ENCODE assay signal across 2 cellular contexts in the genomic region with DNA sequence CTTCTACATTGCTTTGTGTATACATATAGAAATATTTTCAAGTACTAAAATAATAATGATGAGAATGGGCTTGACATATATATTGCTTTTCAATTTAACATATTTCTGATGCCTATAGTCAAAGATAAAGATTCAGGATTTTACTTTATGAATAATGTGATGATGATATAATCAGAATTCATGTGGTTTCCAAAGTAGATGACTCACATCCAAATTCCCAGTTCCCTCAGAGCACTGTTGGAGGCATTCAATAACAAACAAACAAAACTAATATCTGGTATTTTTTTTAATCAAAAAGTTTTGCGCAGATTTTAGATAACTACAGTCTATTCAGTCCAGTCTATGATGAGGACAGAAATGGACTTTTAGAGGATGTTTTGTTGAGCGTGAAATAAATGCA.
TF ChIP-seq lines count a peak whose summit lies in the region.

No MANE protein-coding gene starts in this region.

TF ChIP-seq in SK-N-SH treated with all-trans-retinoic acid at 6 μM for 48 hours, 23 proteins besides CTCF, POLR2A, EP300 and RAD21:
- TF ChIP-seq, protein P1, sequence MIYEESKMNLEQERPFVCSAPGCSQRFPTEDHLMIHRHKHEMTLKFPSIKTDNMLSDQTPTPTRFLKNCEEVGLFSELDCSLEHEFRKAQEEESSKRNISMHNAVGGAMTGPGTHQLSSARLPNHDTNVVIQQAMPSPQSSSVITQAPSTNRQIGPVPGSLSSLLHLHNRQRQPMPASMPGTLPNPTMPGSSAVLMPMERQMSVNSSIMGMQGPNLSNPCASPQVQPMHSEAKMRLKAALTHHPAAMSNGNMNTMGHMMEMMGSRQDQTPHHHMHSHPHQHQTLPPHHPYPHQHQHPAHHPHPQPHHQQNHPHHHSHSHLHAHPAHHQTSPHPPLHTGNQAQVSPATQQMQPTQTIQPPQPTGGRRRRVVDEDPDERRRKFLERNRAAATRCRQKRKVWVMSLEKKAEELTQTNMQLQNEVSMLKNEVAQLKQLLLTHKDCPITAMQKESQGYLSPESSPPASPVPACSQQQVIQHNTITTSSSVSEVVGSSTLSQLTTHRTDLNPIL (CRISPR knock-in tag; IDR thresholded peaks at IDR 0.05; ENCODE audit: low read depth), result no peak
- TF ChIP-seq, protein P2, sequence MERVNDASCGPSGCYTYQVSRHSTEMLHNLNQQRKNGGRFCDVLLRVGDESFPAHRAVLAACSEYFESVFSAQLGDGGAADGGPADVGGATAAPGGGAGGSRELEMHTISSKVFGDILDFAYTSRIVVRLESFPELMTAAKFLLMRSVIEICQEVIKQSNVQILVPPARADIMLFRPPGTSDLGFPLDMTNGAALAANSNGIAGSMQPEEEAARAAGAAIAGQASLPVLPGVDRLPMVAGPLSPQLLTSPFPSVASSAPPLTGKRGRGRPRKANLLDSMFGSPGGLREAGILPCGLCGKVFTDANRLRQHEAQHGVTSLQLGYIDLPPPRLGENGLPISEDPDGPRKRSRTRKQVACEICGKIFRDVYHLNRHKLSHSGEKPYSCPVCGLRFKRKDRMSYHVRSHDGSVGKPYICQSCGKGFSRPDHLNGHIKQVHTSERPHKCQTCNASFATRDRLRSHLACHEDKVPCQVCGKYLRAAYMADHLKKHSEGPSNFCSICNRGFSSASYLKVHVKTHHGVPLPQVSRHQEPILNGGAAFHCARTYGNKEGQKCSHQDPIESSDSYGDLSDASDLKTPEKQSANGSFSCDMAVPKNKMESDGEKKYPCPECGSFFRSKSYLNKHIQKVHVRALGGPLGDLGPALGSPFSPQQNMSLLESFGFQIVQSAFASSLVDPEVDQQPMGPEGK (CRISPR knock-in tag; IDR thresholded peaks at IDR 0.05; ENCODE audit: borderline replicate concordance), result no peak
- peak; percentile 49; the same call in 1 of the 2 replicates for TF ChIP-seq ISL1 (CRISPR knock-in tag; IDR thresholded peaks at IDR 0.05)
- TF ChIP-seq ZNF8 (CRISPR knock-in tag; IDR thresholded peaks at IDR 0.05), result no peak
- TF ChIP-seq ESRRG (CRISPR knock-in tag; IDR thresholded peaks at IDR 0.05), result no peak

TF ChIP-seq in SK-N-SH, 30 proteins besides CTCF, POLR2A, EP300 and RAD21:
- TF ChIP-seq EZH2phosphoT487 (IDR thresholded peaks at IDR 0.05; ENCODE audit: borderline replicate concordance, low read depth) (no peak), NFIC (IDR thresholded peaks at IDR 0.05; ENCODE audit: borderline replicate concordance) (no peak), FOSL2 (IDR thresholded peaks at IDR 0.05; ENCODE audit: borderline replicate concordance, low read depth) (no peak), FOXM1 (IDR thresholded peaks at IDR 0.05; ENCODE audit: low read depth) (no peak)
- TF ChIP-seq, protein P3, sequence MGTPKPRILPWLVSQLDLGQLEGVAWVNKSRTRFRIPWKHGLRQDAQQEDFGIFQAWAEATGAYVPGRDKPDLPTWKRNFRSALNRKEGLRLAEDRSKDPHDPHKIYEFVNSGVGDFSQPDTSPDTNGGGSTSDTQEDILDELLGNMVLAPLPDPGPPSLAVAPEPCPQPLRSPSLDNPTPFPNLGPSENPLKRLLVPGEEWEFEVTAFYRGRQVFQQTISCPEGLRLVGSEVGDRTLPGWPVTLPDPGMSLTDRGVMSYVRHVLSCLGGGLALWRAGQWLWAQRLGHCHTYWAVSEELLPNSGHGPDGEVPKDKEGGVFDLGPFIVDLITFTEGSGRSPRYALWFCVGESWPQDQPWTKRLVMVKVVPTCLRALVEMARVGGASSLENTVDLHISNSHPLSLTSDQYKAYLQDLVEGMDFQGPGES (IDR thresholded peaks at IDR 0.05; ENCODE audit: low read depth, low read length), result no peak
- TF ChIP-seq, protein P4, sequence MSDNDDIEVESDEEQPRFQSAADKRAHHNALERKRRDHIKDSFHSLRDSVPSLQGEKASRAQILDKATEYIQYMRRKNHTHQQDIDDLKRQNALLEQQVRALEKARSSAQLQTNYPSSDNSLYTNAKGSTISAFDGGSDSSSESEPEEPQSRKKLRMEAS (IDR thresholded peaks at IDR 0.05; ENCODE audit: low read depth), result no peak
